In genomic region chr9:136869611-136870010, GRCh38 we compare ENCODE assay signal across 7 cellular contexts. TPM values are rescaled to one million over a fixed set of nuclear protein-coding genes. Genes with fewer than 3 reads are reported as not detected.
DNase-seq lines count a peak whose midpoint lies in the region; ATAC-seq and TF ChIP-seq lines count a peak whose summit lies in the region.
"Not testable (repeated sequence)": the region's sequence is repeated elsewhere in the genome, so short reads cannot be mapped to it uniquely, and the experiment has no call there.

No MANE protein-coding gene starts in this region.

- not testable (repeated sequence) for H3K9me3 Mint-ChIP-seq in natural killer cell; stimulated activated effector memory CD8-positive, alpha-beta T cell treated with anti-CD3 and anti-CD28 coated beads, Interleukin-12 subunit alpha, Interleukin-12 subunit beta, amount 100 ng/mL, for 72 hours
- H3K9me3 Mint-ChIP-seq in neural progenitor cell: peaks cover 46% of the 10 kb centered on the region

- TF ChIP-seq CTCF in RWPE1 (conservative IDR thresholded peaks at IDR 0.05; ENCODE audit: low read depth); natural killer cell (IDR thresholded peaks at IDR 0.05); neural progenitor cell (IDR thresholded peaks at IDR 0.05); thyroid gland (IDR thresholded peaks at IDR 0.05): not testable (repeated sequence)

- H3K4me3 Mint-ChIP-seq in T-helper 17 cell; stimulated activated effector memory CD8-positive, alpha-beta T cell treated with anti-CD3 and anti-CD28 coated beads, Interleukin-12 subunit alpha, Interleukin-12 subunit beta, amount 100 ng/mL, for 72 hours: not testable (repeated sequence)
- H3K4me3 Mint-ChIP-seq in natural killer cell (peak overlapping the region; percentile 35), neural progenitor cell (peak overlapping the region; percentile 30)

- not testable (repeated sequence) for H3K4me1 ChIP-seq in neural progenitor cell
- H3K4me1 ChIP-seq in thyroid gland: peaks cover 20 to 22% of the 10 kb centered on the region in 2 donors

- H3F3A ChIP-seq in neural progenitor cell (ENCODE audit: low read depth): not testable (repeated sequence)

- POLR2A ChIA-PET in RWPE1 (lab: Yijun Ruan, JAX; ENCODE audit: low non-redundant PET): interaction anchor here (0.8 kb wide), 1 partner anchor 9 kb away, joined by 3 read pairs; no protein-coding TSS in a partner anchor

- not testable (repeated sequence) for ATAC-seq in T-helper 17 cell; natural killer cell; stimulated activated effector memory CD8-positive, alpha-beta T cell treated with anti-CD3 and anti-CD28 coated beads, Interleukin-12 subunit alpha, Interleukin-12 subunit beta, amount 100 ng/mL, for 72 hours

- H3K27me3 Mint-ChIP-seq in T-helper 17 cell; natural killer cell (ENCODE audit: low read depth in 2 of 2); neural progenitor cell (ENCODE audit: insufficient read depth, low read depth): not testable (repeated sequence)

- 0 out of 2 replicates have a peak overlapping the region, but pooled peaks have one; percentile 1 for H3K27ac ChIP-seq in RWPE1
- not testable (repeated sequence) for H3K27ac ChIP-seq in neural progenitor cell
- peak overlapping the region in 2 of 3 donors; percentile 49 to 52 for H3K27ac ChIP-seq in thyroid gland

- CTCF ChIA-PET in RWPE1 (lab: Yijun Ruan, JAX): interaction anchor here (0.6 to 0.7 kb wide), 3 partner anchors 10 to 513 kb away, joined by 3 read pairs; no protein-coding TSS in a partner anchor

- not testable (repeated sequence) for H3K4me2 ChIP-seq in neural progenitor cell

- 48 to 63% methylated on average over 2 of the region's 2 CpGs for WGBS in thyroid gland, 2 donors

- H3K27me3 ChIP-seq in neural progenitor cell, thyroid gland: not testable (repeated sequence)

- not testable (repeated sequence) for H2AFZ ChIP-seq in neural progenitor cell (replicated peaks)

- H3K9me3 ChIP-seq in T-helper 17 cell (ENCODE audit: control insufficient read depth, low read length, poor library complexity, severe bottlenecking); thyroid gland: not testable (repeated sequence)
- H3K9me3 ChIP-seq in neural progenitor cell (ENCODE audit: low read depth): peaks cover 14% of the 10 kb centered on the region

- H4K20me1 ChIP-seq in neural progenitor cell (ENCODE audit: low read depth): peaks cover 14% of the 10 kb centered on the region

- not testable (repeated sequence) for TF ChIP-seq POLR2A in thyroid gland (IDR thresholded peaks at IDR 0.05)

- not testable (repeated sequence) for H3K9ac ChIP-seq in neural progenitor cell

- not testable (repeated sequence) for H3K4me1 Mint-ChIP-seq in T-helper 17 cell; natural killer cell; neural progenitor cell; stimulated activated effector memory CD8-positive, alpha-beta T cell treated with anti-CD3 and anti-CD28 coated beads, Interleukin-12 subunit alpha, Interleukin-12 subunit beta, amount 100 ng/mL, for 72 hours

- H3K36me3 ChIP-seq in neural progenitor cell, thyroid gland: not testable (repeated sequence)

- H3K79me2 ChIP-seq in neural progenitor cell (ENCODE audit: low read depth): peaks cover 22% of the 10 kb centered on the region

- in situ Hi-C loops in Caki2 (cut with HindIII; ENCODE audit: low pct_unique_long_range_greater_than_20kb, low sequenced_read_pairs): not testable (repeated sequence)

- not testable (repeated sequence) for H3K36me3 Mint-ChIP-seq in T-helper 17 cell (ENCODE audit: low read depth); natural killer cell; stimulated activated effector memory CD8-positive, alpha-beta T cell treated with anti-CD3 and anti-CD28 coated beads, Interleukin-12 subunit alpha, Interleukin-12 subunit beta, amount 100 ng/mL, for 72 hours
- H3K36me3 Mint-ChIP-seq in neural progenitor cell: peaks cover 13% of the 10 kb centered on the region

- H3K27ac Mint-ChIP-seq in T-helper 17 cell: peak overlapping the region; percentile 16
- H3K27ac Mint-ChIP-seq in natural killer cell: peak overlapping the region in 1 of 2 donors; percentile 22
- not testable (repeated sequence) for H3K27ac Mint-ChIP-seq in neural progenitor cell
- H3K27ac Mint-ChIP-seq in stimulated activated effector memory CD8-positive, alpha-beta T cell treated with anti-CD3 and anti-CD28 coated beads, Interleukin-12 subunit alpha, Interleukin-12 subunit beta, amount 100 ng/mL, for 72 hours: peak overlapping the region; percentile 10

- intact Hi-C loops in natural killer cell (cut with micrococcal nuclease); thyroid gland (cut with DNase I): not testable (repeated sequence)

- H3K4me3 ChIP-seq in neural progenitor cell; thyroid gland (replicated peaks in 1 of 3): not testable (repeated sequence)

- DNase-seq in Caki2 (ENCODE audit: low read depth): peak; percentile 76
- not testable (repeated sequence) for DNase-seq in RWPE1 (ENCODE audit: low spot score); T-helper 17 cell; natural killer cell; neural progenitor cell (ENCODE audit: low spot score); stimulated activated effector memory CD8-positive, alpha-beta T cell treated with anti-CD3 and anti-CD28 coated beads, Interleukin-12 subunit alpha, Interleukin-12 subunit beta, amount 100 ng/mL, for 72 hours (ENCODE audit: low spot score in 2 of 2)
- DNase-seq in thyroid gland: peak; percentile 44 to 52

RNA-seq across cellular contexts. Expression of gene EDF1, which starts 3.5 kb away (rescaled TPM):
- 460 and 494 TPM in 2 replicates for total RNA-seq in Caki2 (2014; rRNA removed; shearing (Covaris generic); ENCODE audit: low replicate concordance)
- 100 to 1,000 TPM; 212 to 224 TPM for total RNA-seq in T-helper 17 cell
- 100 to 1,000 TPM; 208 to 255 (median 227) TPM for total RNA-seq in natural killer cell
- 269 and 293 TPM in 2 replicates for total RNA-seq in neural progenitor cell (ENCODE audit: low replicate concordance)
- total RNA-seq in thyroid gland: 100 to 1,000 TPM; 339 to 591 (median 526) TPM

RNA-seq across cellular contexts. Expression of gene TRAF2, which starts 16.7 kb away (rescaled TPM):
- 61.9 and 67.0 TPM in 2 replicates for total RNA-seq in Caki2 (2014; rRNA removed; shearing (Covaris generic); ENCODE audit: low replicate concordance)
- total RNA-seq in T-helper 17 cell (10 to 100 TPM; 20.8 to 21.4 TPM), natural killer cell (10 to 100 TPM; 17.4 to 35.5 (median 25.0) TPM), neural progenitor cell (ENCODE audit: low replicate concordance) (16.1 and 33.9 TPM in 2 replicates), thyroid gland (10 to 100 TPM in 3 of 4 donors, 1 to 10 TPM in 1; 9.7 to 18.3 (median 15.4) TPM)

RNA-seq across cellular contexts. Expression of gene MAMDC4, which starts 17.5 kb away (rescaled TPM):
- total RNA-seq in Caki2 (2014; rRNA removed; shearing (Covaris generic); ENCODE audit: low replicate concordance): 0.17 TPM in 2 replicates
- 1 to 10 TPM; 3.4 TPM for total RNA-seq in T-helper 17 cell
- 1 to 10 TPM; 4.6 to 6.5 (median 5.8) TPM for total RNA-seq in natural killer cell
- 2.6 and 8.3 TPM in 2 replicates for total RNA-seq in neural progenitor cell (ENCODE audit: low replicate concordance)
- 10 to 100 TPM in 2 of 4 donors, 1 to 10 TPM in 2; 4.1 to 20.4 (median 9.0) TPM for total RNA-seq in thyroid gland

RNA-seq across cellular contexts. Expression of gene PHPT1, which starts 20.4 kb away (rescaled TPM):
- total RNA-seq in Caki2 (2014; rRNA removed; shearing (Covaris generic); ENCODE audit: low replicate concordance): 125 and 127 TPM in 2 replicates
- total RNA-seq in T-helper 17 cell (10 to 100 TPM; 33.8 to 36.2 TPM), natural killer cell (10 to 100 TPM; 63.5 to 69.8 (median 67.7) TPM), neural progenitor cell (ENCODE audit: low replicate concordance) (58.8 and 110 TPM in 2 replicates), thyroid gland (100 to 1,000 TPM in 2 of 4 donors, 10 to 100 TPM in 2; 79.4 to 174 (median 115) TPM)

RNA-seq across cellular contexts. Expression of gene AJM1, which starts 27.3 kb away (rescaled TPM):
- total RNA-seq in Caki2 (2014; rRNA removed; shearing (Covaris generic); ENCODE audit: low replicate concordance): 1.3 and 1.7 TPM in 2 replicates
- 1 to 10 TPM; 2.9 to 3.7 TPM for total RNA-seq in T-helper 17 cell
- 10 to 100 TPM; 26.6 to 35.6 (median 31.5) TPM for total RNA-seq in natural killer cell
- total RNA-seq in neural progenitor cell (ENCODE audit: low replicate concordance): 0.77 TPM in 1 of 2 replicates, not detected in the other
- total RNA-seq in thyroid gland: 1 to 10 TPM in 3 of 4 donors, under 1 TPM in 1; 0.83 to 4.7 (median 2.3) TPM
